ENCODE assay signal across 21 cellular contexts in genomic region chr1:51463561-51463960, GRCh38.
"Had no signal": no experiment of that assay in that cellular context is flagged by ENCODE, and none has a peak within 500 bp of the region (broad histone marks: within the 10 kb centered on the region; RNA-seq: fewer than 3 reads in every experiment).

No MANE protein-coding gene starts in this region.

- H3K27me3 ChIP-seq: ascending aorta, colonic mucosa, gastrocnemius medialis, tibial artery had no signal

- H3K4me3 ChIP-seq: ascending aorta, colonic mucosa, gastrocnemius medialis, tibial artery had no signal

- ATAC-seq: activated CD8-positive, alpha-beta T cell treated with anti-CD3 and anti-CD28 coated beads for 36 hours; gastrocnemius medialis; stimulated activated naive CD8-positive, alpha-beta T cell treated with anti-CD3 and anti-CD28 coated beads, Interleukin-15, Interleukin-2, amounts not matched to agents 100 U/mL and 50 U/mL, for 24 hours had no signal

- H3K36me3 ChIP-seq: colonic mucosa had no signal

- DNase-seq: activated CD4-positive, alpha-beta T cell treated with anti-CD3 and anti-CD28 coated beads for 48 hours; activated CD4-positive, CD25-positive, alpha-beta regulatory T cell; activated CD8-positive, alpha-beta T cell treated with anti-CD3 and anti-CD28 coated beads for 36 hours; activated naive CD4-positive, alpha-beta T cell treated with anti-CD3 and anti-CD28 coated beads for 36 hours; activated T-cell treated with anti-CD3 and anti-CD28 coated beads, Interleukin-2, amount 50 U/mL, for 1 hour; colonic mucosa; erythroblast; gastrocnemius medialis; head of caudate nucleus; immature natural killer cell; midbrain; nephron progenitor cell; nucleus accumbens; posterior cingulate gyrus; retina; stimulated activated CD4-positive, alpha-beta T cell treated with anti-CD3 and anti-CD28 coated beads, Interleukin-2, amount 100 ng/mL, for 24 hours; stimulated activated naive CD8-positive, alpha-beta T cell treated with anti-CD3 and anti-CD28 coated beads, Interleukin-15, Interleukin-2, amounts not matched to agents 100 U/mL and 50 U/mL, for 24 hours; substantia nigra; T1000; tibial artery had no signal

- H3K4me1 ChIP-seq: ascending aorta, colonic mucosa, gastrocnemius medialis, tibial artery had no signal

- H3K27ac ChIP-seq: ascending aorta, colonic mucosa, gastrocnemius medialis, tibial artery had no signal

- H3K9me3 ChIP-seq: ascending aorta, colonic mucosa, gastrocnemius medialis, tibial artery had no signal
